ENCODE assay signal across 26 cellular contexts in the genomic region with DNA sequence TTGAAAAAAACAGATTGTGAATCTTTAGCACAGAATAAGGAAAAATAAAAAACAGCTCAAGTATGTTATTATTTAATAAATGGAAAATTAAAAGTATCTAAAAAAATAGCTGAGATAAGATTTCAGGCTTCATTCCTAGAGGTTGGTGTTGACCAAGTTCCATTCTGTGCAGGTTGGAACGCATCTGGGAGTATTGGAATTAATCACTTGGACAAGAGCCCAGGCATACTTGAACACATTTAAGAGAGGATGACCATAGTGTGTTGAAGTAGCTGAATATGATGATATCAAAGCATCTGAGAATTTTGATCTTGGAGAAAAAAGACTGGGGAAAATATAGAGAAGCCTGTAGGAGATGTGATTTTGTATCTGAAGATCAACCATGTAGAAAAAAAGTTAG. TPM values are rescaled to one million over a fixed set of nuclear protein-coding genes. Genes with fewer than 3 reads are reported as not detected.
A peak's percentile ranks its signal among the peaks of the same experiment; 100 is the strongest.
DNase-seq lines count a peak whose midpoint lies in the region; FAIRE-seq and TF ChIP-seq lines count a peak whose summit lies in the region.
"Had no signal": no experiment of that assay in that cellular context is flagged by ENCODE, and none has a peak within 500 bp of the region (broad histone marks: within the 10 kb centered on the region; RNA-seq: fewer than 3 reads in every experiment).

No MANE protein-coding gene starts in this region.

- TF ChIP-seq CTCF in mammary epithelial cell (conservative IDR thresholded peaks at IDR 0.05 in 1 of 2, IDR thresholded peaks at IDR 0.05 in 1 of 2; ENCODE audit: extremely low read depth in 1 of 2, insufficient read depth in 1 of 2, low read depth in 1 of 2, low read length in 2 of 2) (no peak), MCF 10A (IDR thresholded peaks at IDR 0.05; ENCODE audit: unreplicated experiment) (no peak), bronchial epithelial cell (IDR thresholded peaks at IDR 0.05; ENCODE audit: insufficient read depth, low read length, severe bottlenecking) (no peak), nephron progenitor cell (IDR thresholded peaks at IDR 0.05) (no peak)

- no peaks in the 10 kb centered on the region for H3K79me2 ChIP-seq in mammary epithelial cell (ENCODE audit: insufficient read depth, low read length)

- H3K4me3 Mint-ChIP-seq in MCF 10A (ENCODE audit: unreplicated experiment) (no peak overlapping the region), nephron progenitor cell (no peak overlapping the region)
- H3K4me3 Mint-ChIP-seq: CD14-positive monocyte; CD4-positive, alpha-beta memory T cell; CD4-positive, CD25-positive, alpha-beta regulatory T cell had no signal

- dilution Hi-C loops in mammary epithelial cell (cut with HindIII; ENCODE audit: low sequenced_read_pairs), result no loop called here

- in situ Hi-C loops in mammary epithelial cell (cut with MboI; ENCODE audit: low sequenced_read_pairs in 2 of 2), result no loop called here

- no peak overlapping the region for H3K9ac ChIP-seq in mammary epithelial cell (ENCODE audit: insufficient read depth, low read length)
- H3K9ac ChIP-seq: BLaER1 had no signal

- no peaks in the 10 kb centered on the region for H3K9me3 ChIP-seq in mammary epithelial cell (replicated peaks; ENCODE audit: insufficient read depth, low read length)
- H3K9me3 ChIP-seq: BE2C, Caco-2 had no signal

- H3K27me3 Mint-ChIP-seq in MCF 10A (ENCODE audit: insufficient read depth, unreplicated experiment) (no peaks in the 10 kb centered on the region), nephron progenitor cell (ENCODE audit: low read depth, poor library complexity) (peaks cover 10% of the 10 kb centered on the region)
- H3K27me3 Mint-ChIP-seq: CD4-positive, alpha-beta memory T cell; CD4-positive, CD25-positive, alpha-beta regulatory T cell had no signal

- FAIRE-seq in bronchial epithelial cell (lab: Jason Lieb, UNC), result no peak
- FAIRE-seq: A204.1, D721Med, G401.6, GM12891 had no signal

- peak; percentile 15 to 44 for DNase-seq in NCI-H524 (lab: John Stamatoyannopoulos, UW)
- DNase-seq in NCI-H524 treated with DMSO at 0.1 percent for 48 hours (lab: John Stamatoyannopoulos, UW), result no peak
- DNase-seq in mammary epithelial cell, result peak; percentile 16
- DNase-seq in MCF 10A (ENCODE audit: unreplicated experiment), result no peak
- DNase-seq in bronchial epithelial cell (ENCODE audit: low read depth), result peak; percentile 65
- DNase-seq in nephron progenitor cell, result no peak
- no peak for DNase-seq in hypothalamus (lab: John Stamatoyannopoulos, UW)
- no peak for DNase-seq in NCI-H510A treated with DMSO at 0.1 percent for 48 hours (lab: John Stamatoyannopoulos, UW)
- DNase-seq: 8988T; ACHN; BE2C; C1 segment of cervical spinal cord; Caco-2; Calu3; CD4-positive, alpha-beta memory T cell; CD4-positive, CD25-positive, alpha-beta regulatory T cell; DMS79 treated with DMSO at 0.1 percent for 48 hours; GF-D8 had no signal

- POLR2A ChIA-PET in MCF 10A (lab: Yijun Ruan, JAX), result no interaction called here

- H3K36me3 Mint-ChIP-seq in MCF 10A (ENCODE audit: insufficient read depth, unreplicated experiment) (no peaks in the 10 kb centered on the region), nephron progenitor cell (ENCODE audit: low read depth) (peaks cover 6% of the 10 kb centered on the region)
- H3K36me3 Mint-ChIP-seq: CD14-positive monocyte; CD4-positive, alpha-beta memory T cell; CD4-positive, CD25-positive, alpha-beta regulatory T cell had no signal

- no peaks in the 10 kb centered on the region for H4K20me1 ChIP-seq in mammary epithelial cell (ENCODE audit: insufficient read depth, low read length)
- H4K20me1 ChIP-seq: BLaER1 had no signal

- no peak overlapping the region for H3K4me2 ChIP-seq in mammary epithelial cell (ENCODE audit: insufficient read depth, low read depth, low read length)
- H3K4me2 ChIP-seq: BLaER1 had no signal

- no peak overlapping the region for H3K27ac ChIP-seq in mammary epithelial cell (ENCODE audit: insufficient read depth, low read depth, low read length)
- H3K27ac ChIP-seq: BLaER1 had no signal

- H3K36me3 ChIP-seq in mammary epithelial cell (ENCODE audit: insufficient read depth, low read length), result no peaks in the 10 kb centered on the region
- no peaks in the 10 kb centered on the region for H3K36me3 ChIP-seq in bronchial epithelial cell (ENCODE audit: control insufficient read depth, insufficient read depth, low read length)
- H3K36me3 ChIP-seq: BE2C, BLaER1 had no signal

- CTCF ChIA-PET in mammary epithelial cell (lab: Charles Lee; ENCODE audit: low non-redundant PET), result no interaction called here
- CTCF ChIA-PET in MCF 10A (lab: Yijun Ruan, JAX), result no interaction called here

- 0% methylated on average over 1 of the region's 1 CpG for WGBS in mammary epithelial cell (ENCODE audit: low coverage, missing lambda C conversion rate)

- BruUV-seq in mammary epithelial cell (replicated peaks; lab: Mats Ljungman, UMichigan) (no TSS peak), MCF 10A (replicated peaks; lab: Mats Ljungman, UMichigan) (no TSS peak)

- no peaks in the 10 kb centered on the region for H3K27me3 ChIP-seq in mammary epithelial cell (ENCODE audit: insufficient read depth, low read length)
- H3K27me3 ChIP-seq in bronchial epithelial cell (ENCODE audit: control insufficient read depth, insufficient read depth, low read length), result no peaks in the 10 kb centered on the region
- H3K27me3 ChIP-seq: BE2C, BLaER1 had no signal

- H3K9me3 Mint-ChIP-seq in MCF 10A (ENCODE audit: unreplicated experiment) (peaks cover 48% of the 10 kb centered on the region), nephron progenitor cell (peaks cover 31% of the 10 kb centered on the region)

- H3K4me3 ChIP-seq in mammary epithelial cell (replicated peaks in 1 of 3; ENCODE audit: insufficient read depth in 1 of 3, low read depth in 2 of 3, low read length in 3 of 3) (no peak overlapping the region), bronchial epithelial cell (ENCODE audit: low read depth, low read length) (no peak overlapping the region)
- H3K4me3 ChIP-seq: BLaER1 had no signal

- intact Hi-C loops in mammary epithelial cell (cut with micrococcal nuclease) (no loop called here), MCF 10A (cut with micrococcal nuclease) (no loop called here)

- peaks cover 6% of the 10 kb centered on the region for H3K4me1 Mint-ChIP-seq in MCF 10A (ENCODE audit: insufficient read depth, unreplicated experiment)
- peaks cover 20% of the 10 kb centered on the region for H3K4me1 Mint-ChIP-seq in nephron progenitor cell
- H3K4me1 Mint-ChIP-seq: CD14-positive monocyte; CD4-positive, alpha-beta memory T cell; CD4-positive, CD25-positive, alpha-beta regulatory T cell had no signal

- no peaks in the 10 kb centered on the region for H3K4me1 ChIP-seq in mammary epithelial cell (ENCODE audit: insufficient read depth, low read length)
- H3K4me1 ChIP-seq: BE2C, BLaER1, Caco-2 had no signal

- H3K27ac Mint-ChIP-seq in MCF 10A (ENCODE audit: low read depth, unreplicated experiment) (no peak overlapping the region), nephron progenitor cell (peak overlapping the region; percentile 89)
- H3K27ac Mint-ChIP-seq: CD14-positive monocyte; CD4-positive, alpha-beta memory T cell; CD4-positive, CD25-positive, alpha-beta regulatory T cell had no signal

- no peak overlapping the region for H2AFZ ChIP-seq in mammary epithelial cell (ENCODE audit: low read depth, low read length)

RNA-seq across cellular contexts. Expression of gene VCX, which starts 54.6 kb away (rescaled TPM):
- total RNA-seq in mammary epithelial cell (not detected), MCF 10A (2022) (not detected in 2 replicates), bronchial epithelial cell (not detected in 2 replicates)
- not detected for polyA plus RNA-seq in mammary epithelial cell
- not detected for polyA minus RNA-seq in mammary epithelial cell
- total RNA-seq: A673; Caco-2; Calu3; CD4-positive, alpha-beta memory T cell; CD4-positive, CD25-positive, alpha-beta regulatory T cell had no signal
- polyA plus RNA-seq: AG04450; CD14-positive monocyte; CD4-positive, alpha-beta memory T cell; CD4-positive, CD25-positive, alpha-beta regulatory T cell had no signal

Comparison
In these comparisons a context has a peak if more than half of its experiments do, and no peak if none do; other contexts are left out.
1. DNase-seq: peak in NCI-H524 (2 of 2), mammary epithelial cell (single experiment) and bronchial epithelial cell (single experiment); none in NCI-H524 treated with DMSO at 0.1 percent for 48 hours (single experiment), MCF 10A (single experiment), nephron progenitor cell (single experiment), hypothalamus (0 of 51) and NCI-H510A treated with DMSO at 0.1 percent for 48 hours (single experiment).